Comparison of ENCODE assay signal across 8 cellular contexts in genomic region chr19:36489139-36489919, GRCh38. TPM values are rescaled to one million over a fixed set of nuclear protein-coding genes. Genes with fewer than 3 reads are reported as not detected.
DNase-seq lines count a peak whose midpoint lies in the region; ATAC-seq, FAIRE-seq and TF ChIP-seq lines count a peak whose summit lies in the region.

ZNF566 (minus strand) TSS chr19:36489561; CDS start chr19:36476557, 13,004 bp downstream.

- H3K9me2 ChIP-seq in SU-DHL-6 (replicated peaks; ENCODE audit: insufficient read depth, low read length) = no peaks in the 10 kb centered on the region

- peak within 1 kb of the TSS; percentile 85 for H2AFZ ChIP-seq in SU-DHL-6 (ENCODE audit: low read depth, low read length, severe bottlenecking)

- H3K27ac ChIP-seq in SU-DHL-6 (ENCODE audit: low read depth, low read length) (peak within 1 kb of the TSS; percentile 98), cardiac muscle cell (peak within 1 kb of the TSS; percentile 99), pancreas (peak within 1 kb of the TSS; percentile 74 to 95 (median 84)), thyroid gland (peak within 1 kb of the TSS; percentile 76 to 97 (median 85))

- peaks cover 43% of the 10 kb centered on the region for H3K79me2 ChIP-seq in SU-DHL-6 (ENCODE audit: insufficient read depth, low read length)

- TF ChIP-seq POLR2A in GM10847 (IDR thresholded peaks at IDR 0.05; ENCODE audit: extremely low read depth, insufficient read length) (peak; percentile 22), thyroid gland (IDR thresholded peaks at IDR 0.05) (peak in 1 of 2 donors; percentile 69)

- H3K27me3 ChIP-seq in SU-DHL-6 (ENCODE audit: low read length) = no peaks in the 10 kb centered on the region
- no peaks in the 10 kb centered on the region for H3K27me3 ChIP-seq in adipocyte (replicated peaks; ENCODE audit: control insufficient read depth, insufficient read depth, low read length)
- no peaks in the 10 kb centered on the region for H3K27me3 ChIP-seq in cardiac muscle cell
- no peaks in the 10 kb centered on the region for H3K27me3 ChIP-seq in pancreas
- H3K27me3 ChIP-seq in thyroid gland = no peaks in the 10 kb centered on the region

- 0% methylated on average over 53 of the region's 53 CpGs for WGBS in pancreas, 2 donors
- WGBS in thyroid gland, 2 donors = 0 to 1% methylated on average over 36 to 39 of the region's 53 CpGs

- FAIRE-seq in pancreas (lab: Jason Lieb, UNC) = no peak

- H3K4me1 ChIP-seq in adipocyte (ENCODE audit: control insufficient read depth, insufficient read depth, low read length) (peaks cover 14% of the 10 kb centered on the region), cardiac muscle cell (ENCODE audit: low read depth) (no peaks in the 10 kb centered on the region), pancreas (peaks cover 0 to 7% (median 0%) of the 10 kb centered on the region in 3 donors), thyroid gland (peaks cover 0 to 6% of the 10 kb centered on the region in 2 donors)

- H3K9ac ChIP-seq in SU-DHL-6 (ENCODE audit: low read length) (peak within 1 kb of the TSS; percentile 87), adipocyte (ENCODE audit: low read length) (peak within 1 kb of the TSS; percentile 99)

- H3K9me3 ChIP-seq in SU-DHL-6 (ENCODE audit: insufficient read depth, low read length) (no peaks in the 10 kb centered on the region), adipocyte (ENCODE audit: control insufficient read depth, low read length) (no peaks in the 10 kb centered on the region), cardiac muscle cell (ENCODE audit: low read depth) (no peaks in the 10 kb centered on the region), pancreas (no peaks in the 10 kb centered on the region), thyroid gland (no peaks in the 10 kb centered on the region)

- H3F3A ChIP-seq in SU-DHL-6 (ENCODE audit: insufficient read depth) = peaks cover 26% of the 10 kb centered on the region

- H3K36me3 ChIP-seq in SU-DHL-6 (ENCODE audit: low read length) = 0 out of 2 replicates have a peak, but pooled peaks cover 6% of the 10 kb centered on the region
- H3K36me3 ChIP-seq in adipocyte (ENCODE audit: control insufficient read depth, insufficient read depth, low read length, severe bottlenecking) = no peaks in the 10 kb centered on the region
- H3K36me3 ChIP-seq in cardiac muscle cell = no peaks in the 10 kb centered on the region
- no peaks in the 10 kb centered on the region for H3K36me3 ChIP-seq in pancreas
- H3K36me3 ChIP-seq in thyroid gland = no peaks in the 10 kb centered on the region

- intact Hi-C loops in pancreas (cut with DNase I) = no loop called here
- intact Hi-C loops in thyroid gland (cut with DNase I) = loop anchor here (10.0 kb wide), 1 partner anchor 275 kb away; the partner anchor contains the start of genes ZNF146 and ZNF565

- ATAC-seq in HG02642 (IDR thresholded peaks at IDR 0.05; ENCODE audit: poor library complexity, unreplicated experiment) (peak; percentile 90), pancreas (peak; percentile 94 to 99 (median 98))

- H3K4me3 ChIP-seq in SU-DHL-6 (ENCODE audit: insufficient read depth, low read length, poor library complexity, severe bottlenecking) (peak within 1 kb of the TSS; percentile 77), adipocyte (ENCODE audit: low read length) (peak within 1 kb of the TSS; percentile 94), cardiac muscle cell (peak within 1 kb of the TSS; percentile 83), pancreas (peak within 1 kb of the TSS; percentile 51 to 78 (median 66)), thyroid gland (replicated peaks in 1 of 3) (peak within 1 kb of the TSS; percentile 54 to 86 (median 83))

- no peak for TF ChIP-seq CTCF in SU-DHL-6 (IDR thresholded peaks at IDR 0.05; ENCODE audit: insufficient read depth, low read length, poor library complexity, severe bottlenecking)
- no peak for TF ChIP-seq CTCF in cardiac muscle cell (IDR thresholded peaks at IDR 0.05; ENCODE audit: low read depth, low read length)
- no peak for TF ChIP-seq CTCF in pancreas (IDR thresholded peaks at IDR 0.05)
- TF ChIP-seq CTCF in thyroid gland (IDR thresholded peaks at IDR 0.05) = peak in 1 of 6 experiments; percentile 12

- DNase-seq in NCI-H128 (lab: John Stamatoyannopoulos, UW; ENCODE audit: unreplicated experiment) (peak; percentile 96), adipocyte (ENCODE audit: low read depth) (peak; percentile 99), cardiac muscle cell (ENCODE audit: low read depth in 1 of 2, low spot score in 1 of 2) (peak; percentile 97 to 98), pancreas (peak; percentile 84 to 94 (median 90)), thyroid gland (peak; percentile 90)

- no peaks in the 10 kb centered on the region for H4K20me1 ChIP-seq in SU-DHL-6 (ENCODE audit: low read depth, low read length)

- H3K4me2 ChIP-seq in SU-DHL-6 (ENCODE audit: low read depth, low read length, poor library complexity, severe bottlenecking) = peak within 1 kb of the TSS; percentile 96

RNA-seq across cellular contexts. Expression of gene ZNF566, which starts in this region (rescaled TPM):
- 8.6 and 9.7 TPM in 2 replicates for total RNA-seq in cardiac muscle cell
- 5.2 and 13.2 TPM in 2 replicates for polyA plus RNA-seq in cardiac muscle cell
- total RNA-seq in pancreas = 1 to 10 TPM; 3.4 to 6.9 (median 4.8) TPM
- 1 to 10 TPM; 2.9 to 6.2 TPM for polyA plus RNA-seq in pancreas
- total RNA-seq in thyroid gland = 10 to 100 TPM; 17.7 to 22.2 (median 18.5) TPM

Comparison
In these comparisons a context has a peak if more than half of its experiments do, and no peak if none do; other contexts are left out.
1. Peak in every context shown above with its lines: DNase-seq, ATAC-seq, H3K4me3 ChIP-seq and H3K27ac ChIP-seq.